ENCODE assay signal across 8 cellular contexts in genomic region chr14:88013750-88014349, GRCh38. TPM values are rescaled to one million over a fixed set of nuclear protein-coding genes. Genes with fewer than 3 reads are reported as not detected.
DNase-seq lines count a peak whose midpoint lies in the region; ATAC-seq and TF ChIP-seq lines count a peak whose summit lies in the region.

No MANE protein-coding gene starts in this region.

- no peaks in the 10 kb centered on the region for H3K9me3 Mint-ChIP-seq in chondrocyte (ENCODE audit: low read depth)

- H3K4me3 Mint-ChIP-seq in chondrocyte (ENCODE audit: unreplicated experiment): no peak overlapping the region

- peak; percentile 27 for DNase-seq in AG09319 (ENCODE audit: extremely low read depth, low read depth)
- peak; percentile 4 for DNase-seq in NCI-H1048 (lab: John Stamatoyannopoulos, UW)
- peak; percentile 81 for DNase-seq in SK-MEL-5 (ENCODE audit: low read depth, low spot score)
- DNase-seq in chondrocyte (ENCODE audit: low spot score): no peak
- DNase-seq in left kidney (ENCODE audit: low read depth, low spot score): peak; percentile 86
- DNase-seq in stimulated activated CD8-positive, alpha-beta memory T cell treated with anti-CD3 and anti-CD28 coated beads, Interleukin-4, amount 100 ng/mL, for 48 hours: peak; percentile 43

- H3K27me3 Mint-ChIP-seq in chondrocyte (ENCODE audit: low read depth): peaks cover 11% of the 10 kb centered on the region

- H3K36me3 Mint-ChIP-seq in chondrocyte (ENCODE audit: low read depth): no peaks in the 10 kb centered on the region

- H3K4me1 Mint-ChIP-seq in chondrocyte (ENCODE audit: low read depth): no peaks in the 10 kb centered on the region

- ATAC-seq in GM18499 (IDR thresholded peaks at IDR 0.05; ENCODE audit: insufficient read depth, unreplicated experiment) (peak; percentile 82), HG02763 (IDR thresholded peaks at IDR 0.05; ENCODE audit: unreplicated experiment) (peak; percentile 86)

- H3K27ac Mint-ChIP-seq in chondrocyte (ENCODE audit: unreplicated experiment): no peak overlapping the region

- TF ChIP-seq CTCF in AG09319 (IDR thresholded peaks at IDR 0.05; ENCODE audit: low read depth, low read length) (peak; percentile 88), chondrocyte (IDR thresholded peaks at IDR 0.05) (peak; percentile 88)

- in situ Hi-C loops in SK-MEL-5 (cut with HindIII; ENCODE audit: low pct_unique_long_range_greater_than_20kb, low sequenced_read_pairs): no loop called here

RNA-seq across cellular contexts. Expression of gene GPR65, which starts 8.9 kb away (rescaled TPM):
- 0.03 TPM in 1 of 2 replicates, not detected in the other for total RNA-seq in SK-MEL-5 (2014; rRNA removed; shearing (Covaris generic))
- 0.04 and 0.11 TPM in 2 replicates for polyA plus RNA-seq in SK-MEL-5 (2015; cell fraction: cytosol; rRNA removed)
- not detected in 2 replicates for polyA plus RNA-seq in SK-MEL-5 (2015; cell fraction: nucleus; rRNA removed)
- not detected in 3 replicates for total RNA-seq in chondrocyte

RNA-seq across cellular contexts. Expression of gene GALC, which starts 20.9 kb away (rescaled TPM):
- total RNA-seq in SK-MEL-5 (2014; rRNA removed; shearing (Covaris generic)): 20.4 and 24.7 TPM in 2 replicates
- polyA plus RNA-seq in SK-MEL-5 (2015; cell fraction: cytosol; rRNA removed): 16.6 and 24.2 TPM in 2 replicates
- polyA plus RNA-seq in SK-MEL-5 (2015; cell fraction: nucleus; rRNA removed): 8.9 and 10.3 TPM in 2 replicates
- 11.1 to 18.0 TPM (median 12.3 TPM) in 3 replicates for total RNA-seq in chondrocyte
